In the genomic region with DNA sequence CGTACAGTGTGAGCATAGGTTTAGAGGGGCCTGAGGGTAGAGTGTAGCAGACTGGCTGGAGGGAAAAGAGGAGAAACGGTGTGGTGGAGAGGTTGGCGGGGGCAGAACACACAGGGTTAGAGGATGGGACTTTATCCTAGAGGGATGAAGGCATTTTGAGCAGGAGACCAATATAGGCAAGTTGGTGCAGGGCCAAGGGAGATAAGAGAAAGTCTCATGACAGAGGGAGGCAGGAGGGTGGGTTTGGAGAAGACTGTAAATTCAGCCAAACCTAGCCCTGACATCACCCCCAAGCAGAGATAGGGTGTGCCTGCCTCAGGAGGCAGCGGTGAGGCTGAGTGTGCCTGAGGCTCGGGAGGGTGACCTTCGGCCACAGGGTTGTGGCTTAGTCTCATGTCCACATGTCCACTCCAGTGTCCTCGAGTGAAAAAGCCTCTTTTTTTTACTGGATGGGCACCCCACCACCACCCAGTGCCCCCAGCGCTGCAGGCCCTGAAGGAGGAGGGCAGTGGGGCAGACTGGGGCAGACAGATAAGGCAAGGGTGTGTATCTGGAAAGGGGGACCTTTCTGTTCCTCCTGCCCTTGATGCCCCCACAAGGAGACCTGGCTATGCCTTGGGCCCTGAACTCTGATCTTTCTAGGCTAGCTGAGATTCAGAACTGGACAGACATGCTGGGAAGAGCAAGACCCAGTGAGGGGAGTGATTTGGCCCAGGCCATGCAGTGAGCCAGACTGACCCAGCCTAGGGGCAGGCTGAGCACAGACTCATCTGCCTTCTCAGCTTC, we compare ENCODE assay signal across 1 cellular context.
TF ChIP-seq lines count a peak whose summit lies in the region.

No MANE protein-coding gene starts in this region.

TF ChIP-seq in HepG2, 621 proteins besides CTCF, POLR2A, EP300 and RAD21 (continued from another document):
- TF ChIP-seq, protein P1, sequence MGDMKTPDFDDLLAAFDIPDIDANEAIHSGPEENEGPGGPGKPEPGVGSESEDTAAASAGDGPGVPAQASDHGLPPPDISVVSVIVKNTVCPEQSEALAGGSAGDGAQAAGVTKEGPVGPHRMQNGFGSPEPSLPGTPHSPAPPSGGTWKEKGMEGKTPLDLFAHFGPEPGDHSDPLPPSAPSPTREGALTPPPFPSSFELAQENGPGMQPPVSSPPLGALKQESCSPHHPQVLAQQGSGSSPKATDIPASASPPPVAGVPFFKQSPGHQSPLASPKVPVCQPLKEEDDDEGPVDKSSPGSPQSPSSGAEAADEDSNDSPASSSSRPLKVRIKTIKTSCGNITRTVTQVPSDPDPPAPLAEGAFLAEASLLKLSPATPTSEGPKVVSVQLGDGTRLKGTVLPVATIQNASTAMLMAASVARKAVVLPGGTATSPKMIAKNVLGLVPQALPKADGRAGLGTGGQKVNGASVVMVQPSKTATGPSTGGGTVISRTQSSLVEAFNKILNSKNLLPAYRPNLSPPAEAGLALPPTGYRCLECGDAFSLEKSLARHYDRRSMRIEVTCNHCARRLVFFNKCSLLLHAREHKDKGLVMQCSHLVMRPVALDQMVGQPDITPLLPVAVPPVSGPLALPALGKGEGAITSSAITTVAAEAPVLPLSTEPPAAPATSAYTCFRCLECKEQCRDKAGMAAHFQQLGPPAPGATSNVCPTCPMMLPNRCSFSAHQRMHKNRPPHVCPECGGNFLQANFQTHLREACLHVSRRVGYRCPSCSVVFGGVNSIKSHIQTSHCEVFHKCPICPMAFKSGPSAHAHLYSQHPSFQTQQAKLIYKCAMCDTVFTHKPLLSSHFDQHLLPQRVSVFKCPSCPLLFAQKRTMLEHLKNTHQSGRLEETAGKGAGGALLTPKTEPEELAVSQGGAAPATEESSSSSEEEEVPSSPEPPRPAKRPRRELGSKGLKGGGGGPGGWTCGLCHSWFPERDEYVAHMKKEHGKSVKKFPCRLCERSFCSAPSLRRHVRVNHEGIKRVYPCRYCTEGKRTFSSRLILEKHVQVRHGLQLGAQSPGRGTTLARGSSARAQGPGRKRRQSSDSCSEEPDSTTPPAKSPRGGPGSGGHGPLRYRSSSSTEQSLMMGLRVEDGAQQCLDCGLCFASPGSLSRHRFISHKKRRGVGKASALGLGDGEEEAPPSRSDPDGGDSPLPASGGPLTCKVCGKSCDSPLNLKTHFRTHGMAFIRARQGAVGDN (CRISPR knock-in tag; IDR thresholded peaks at IDR 0.05), result peak; percentile 42; the same call in 1 of the 2 replicates
